ENCODE assay signal across 8 cellular contexts in the genomic region with DNA sequence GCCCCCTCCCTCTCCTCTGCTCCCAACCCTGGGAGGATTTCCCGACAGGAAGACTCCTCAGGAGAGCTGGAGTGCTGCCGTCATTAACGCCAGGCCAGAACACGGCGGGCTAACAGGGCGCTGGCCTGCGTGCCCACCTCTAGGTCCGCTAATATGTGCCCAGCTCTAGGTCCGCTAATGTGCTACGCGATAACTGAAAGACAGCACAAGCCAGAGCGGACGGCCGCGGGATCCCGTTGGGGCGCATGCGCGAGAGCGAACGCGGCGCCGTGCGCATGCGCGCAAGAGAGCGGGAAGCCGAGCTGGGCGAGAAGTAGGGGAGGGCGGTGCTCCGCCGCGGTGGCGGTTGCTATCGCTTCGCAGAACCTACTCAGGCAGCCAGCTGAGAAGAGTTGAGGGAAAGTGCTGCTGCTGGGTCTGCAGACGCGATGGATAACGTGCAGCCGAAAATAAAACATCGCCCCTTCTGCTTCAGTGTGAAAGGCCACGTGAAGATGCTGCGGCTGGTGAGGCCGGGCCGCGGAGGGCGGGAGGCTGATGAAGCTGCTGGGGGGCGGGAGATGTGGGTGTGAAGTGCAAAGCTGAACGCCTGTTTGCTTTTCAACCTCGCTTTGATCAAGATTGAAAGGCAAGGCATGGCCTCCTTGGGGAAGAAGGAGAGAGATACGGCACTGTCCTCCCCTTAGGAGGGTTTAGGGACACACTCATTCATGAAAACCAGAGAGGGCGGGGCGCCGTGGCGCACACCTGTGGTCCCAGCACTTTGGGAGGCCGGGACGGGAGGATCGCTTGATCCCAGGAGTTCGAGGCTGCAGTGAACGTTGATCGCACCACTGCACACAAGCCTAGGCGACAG. TPM values are rescaled to one million over a fixed set of nuclear protein-coding genes. Genes with fewer than 3 reads are reported as not detected.
DNase-seq lines count a peak whose midpoint lies in the region; FAIRE-seq and TF ChIP-seq lines count a peak whose summit lies in the region.

A gene with protein sequence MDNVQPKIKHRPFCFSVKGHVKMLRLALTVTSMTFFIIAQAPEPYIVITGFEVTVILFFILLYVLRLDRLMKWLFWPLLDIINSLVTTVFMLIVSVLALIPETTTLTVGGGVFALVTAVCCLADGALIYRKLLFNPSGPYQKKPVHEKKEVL (plus strand): TSS at position 289 of the 856 bp plus-strand sequence. CDS start 140 bp downstream, at position 429.

- peaks cover 88 to 98% of the 10 kb centered on the region in 2 experiments for H3K4me1 ChIP-seq in neutrophil (ENCODE audit: control insufficient read depth in 1 of 2, insufficient read depth in 1 of 2, low read depth in 1 of 2, low read length in 1 of 2)
- H3K4me1 ChIP-seq in subcutaneous abdominal adipose tissue (ENCODE audit: control insufficient read depth in 5 of 5, insufficient read depth in 5 of 5, low read length in 5 of 5) = peaks cover 3 to 78% (median 67%) of the 10 kb centered on the region in 5 donors

- DNase-seq in GDM1 (lab: John Stamatoyannopoulos, UW) (peak; percentile 80), HEK293T (ENCODE audit: extremely low spot score) (peak; percentile 95), MV-4-11 (lab: John Stamatoyannopoulos, UW) (peak; percentile 85), SK-N-DZ (ENCODE audit: low spot score) (peak; percentile 86), frontal cortex (ENCODE audit: low spot score in 2 of 2) (peak; percentile 90)
- DNase-seq in activated naive CD4-positive, alpha-beta T cell treated with Interleukin-2 at 50 U/mL for 16 hours = peak; percentile 92

- TF ChIP-seq CTCF in neutrophil (IDR thresholded peaks at IDR 0.05) = peak; percentile 57

- H3K36me3 ChIP-seq in neutrophil (peaks cover 28% of the 10 kb centered on the region), subcutaneous abdominal adipose tissue (ENCODE audit: control insufficient read depth in 5 of 5, insufficient read depth in 5 of 5, low read length in 5 of 5) (peaks cover 0 to 4% (median 4%) of the 10 kb centered on the region in 5 donors)

- FAIRE-seq in frontal cortex (lab: Jason Lieb, UNC) = no peak

- H3K9ac ChIP-seq in subcutaneous abdominal adipose tissue (ENCODE audit: low read length in 5 of 5) = peak within 1 kb of the TSS; percentile 69 to 86 (median 84)

- H3K27ac ChIP-seq in neutrophil = peak within 1 kb of the TSS; percentile 98
- H3K27ac ChIP-seq in subcutaneous abdominal adipose tissue (ENCODE audit: low read depth, low read length) = peak within 1 kb of the TSS; percentile 79

- CTCF ChIA-PET in HEK293T (lab: Yijun Ruan, JAX) = interaction anchor here (0.9 to 1.5 kb wide), 2 partner anchors 10 to 146 kb away, joined by 3 to 5 read pairs; no protein-coding TSS in a partner anchor

- POLR2A ChIA-PET in HEK293T (lab: Yijun Ruan, JAX) = interaction anchor here (0.8 to 2.9 kb wide), 11 partner anchors 10 to 145 kb away, joined by 3 to 26 read pairs (median 7); no protein-coding TSS in a partner anchor

- H3K4me3 ChIP-seq in neutrophil (ENCODE audit: low read depth in 1 of 2, low read length in 1 of 2) (peak within 1 kb of the TSS; percentile 95 to 99), subcutaneous abdominal adipose tissue (ENCODE audit: low read depth in 1 of 5, low read length in 5 of 5) (peak within 1 kb of the TSS; percentile 72 to 91 (median 85))

- H3K27me3 ChIP-seq in neutrophil (no peaks in the 10 kb centered on the region), subcutaneous abdominal adipose tissue (ENCODE audit: control insufficient read depth in 5 of 5, insufficient read depth in 4 of 5, low read length in 5 of 5) (no peaks in the 10 kb centered on the region)

- H3K9me3 ChIP-seq in neutrophil = no peaks in the 10 kb centered on the region
- no peaks in the 10 kb centered on the region for H3K9me3 ChIP-seq in subcutaneous abdominal adipose tissue (ENCODE audit: control insufficient read depth in 5 of 5, low read length in 5 of 5)

TF ChIP-seq in HEK293T, 16 proteins besides CTCF, POLR2A, EP300 and RAD21:
- TF ChIP-seq HDGF (IDR thresholded peaks at IDR 0.05; ENCODE audit: borderline replicate concordance) = no peak
- no peak for TF ChIP-seq FOXM1 (IDR thresholded peaks at IDR 0.05; ENCODE audit: borderline replicate concordance)
- TF ChIP-seq L3MBTL2 (conservative IDR thresholded peaks at IDR 0.05) = peak; percentile 100
- TF ChIP-seq, protein P1, sequence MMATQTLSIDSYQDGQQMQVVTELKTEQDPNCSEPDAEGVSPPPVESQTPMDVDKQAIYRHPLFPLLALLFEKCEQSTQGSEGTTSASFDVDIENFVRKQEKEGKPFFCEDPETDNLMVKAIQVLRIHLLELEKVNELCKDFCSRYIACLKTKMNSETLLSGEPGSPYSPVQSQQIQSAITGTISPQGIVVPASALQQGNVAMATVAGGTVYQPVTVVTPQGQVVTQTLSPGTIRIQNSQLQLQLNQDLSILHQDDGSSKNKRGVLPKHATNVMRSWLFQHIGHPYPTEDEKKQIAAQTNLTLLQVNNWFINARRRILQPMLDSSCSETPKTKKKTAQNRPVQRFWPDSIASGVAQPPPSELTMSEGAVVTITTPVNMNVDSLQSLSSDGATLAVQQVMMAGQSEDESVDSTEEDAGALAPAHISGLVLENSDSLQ (IDR thresholded peaks at IDR 0.05) = no peak

RNA-seq across cellular contexts. Expression of the gene that starts here (rescaled TPM):
- polyA plus RNA-seq in SK-N-DZ (2014; cell fraction: cytosol; rRNA removed) = 106 and 115 TPM in 2 replicates
- 51.4 and 54.9 TPM in 2 replicates for polyA plus RNA-seq in SK-N-DZ (2014; cell fraction: nucleus; rRNA removed)
- total RNA-seq in frontal cortex = 33.0 TPM

Comparison
In these comparisons a context has a peak if more than half of its experiments do, and no peak if none do; other contexts are left out.
1. Peak in every context shown above with its lines: DNase-seq, H3K4me3 ChIP-seq and H3K27ac ChIP-seq.